In the genomic region with DNA sequence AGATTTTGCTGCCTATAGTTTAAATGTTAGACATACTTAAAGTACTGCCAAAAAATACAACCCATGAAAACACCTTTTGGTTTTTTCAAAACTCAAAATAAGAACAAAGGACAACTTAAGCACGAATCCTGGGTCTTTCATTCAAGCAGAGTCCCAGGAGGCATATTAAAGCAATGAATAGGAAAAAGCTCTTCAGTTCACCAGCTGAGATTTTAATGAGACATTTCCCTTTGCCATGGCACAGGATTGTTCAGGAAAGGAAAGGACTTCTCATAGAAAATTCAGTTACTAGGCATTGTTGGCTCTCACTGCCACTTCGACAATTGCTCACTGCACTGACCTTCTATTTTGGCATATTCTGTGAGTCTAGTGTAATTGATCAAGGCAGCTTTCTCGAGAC, we compare ENCODE assay signal across 20 cellular contexts.
DNase-seq lines count a peak whose midpoint lies in the region; ATAC-seq and TF ChIP-seq lines count a peak whose summit lies in the region.
"Had no signal": no experiment of that assay in that cellular context is flagged by ENCODE, and none has a peak within 500 bp of the region (broad histone marks: within the 10 kb centered on the region; RNA-seq: fewer than 3 reads in every experiment).

No MANE protein-coding gene starts in this region.

- POLR2A ChIA-PET in HEK293 (lab: Yijun Ruan, JAX) = no interaction called here
- POLR2A ChIA-PET in activated CD4-positive, alpha-beta memory T cell treated with anti-CD3 and anti-CD28 coated beads, Interleukin-2, amount 10 ng/mL, durations not matched to agents 7 days and 5 days (lab: Charles Lee) = no interaction called here

- intact Hi-C loops in sciatic nerve (cut with DNase I) = no loop called here

- CTCF ChIA-PET in HEK293 (lab: Yijun Ruan, JAX) = interaction anchor here (1.3 kb wide), 1 partner anchor 11 kb away, joined by 3 read pairs; no protein-coding TSS in a partner anchor
- CTCF ChIA-PET in activated CD4-positive, alpha-beta memory T cell treated with anti-CD3 and anti-CD28 coated beads, Interleukin-2, amount 10 ng/mL, durations not matched to agents 7 days and 5 days (lab: Charles Lee) = no interaction called here

- no peak overlapping the region for H3K4me3 ChIP-seq in HEK293 (ENCODE audit: low read depth, low read length)
- H3K4me3 ChIP-seq: heart right ventricle, spleen had no signal

- H3K36me3 ChIP-seq in HEK293 (ENCODE audit: control insufficient read depth in 2 of 2, insufficient read depth in 1 of 2, low read length in 2 of 2) = no peaks in the 10 kb centered on the region
- H3K36me3 ChIP-seq: heart right ventricle, spleen had no signal

- no peaks in the 10 kb centered on the region for H3K9me3 ChIP-seq in HEK293 (ENCODE audit: control insufficient read depth, insufficient read depth, low read depth, low read length)
- H3K9me3 ChIP-seq: heart right ventricle, spleen had no signal

- peak overlapping the region in 3 of 5 experiments; percentile 4 to 42 (median 39) for H3K27ac Mint-ChIP-seq in brain
- no peak overlapping the region for H3K27ac Mint-ChIP-seq in activated CD4-positive, alpha-beta memory T cell treated with anti-CD3 and anti-CD28 coated beads, Interleukin-2, amount 10 ng/mL, durations not matched to agents 7 days and 5 days
- H3K27ac Mint-ChIP-seq: nephron had no signal

- peak overlapping the region; percentile 21 to 73 (median 46) for H3K4me3 Mint-ChIP-seq in brain
- H3K4me3 Mint-ChIP-seq in activated CD4-positive, alpha-beta memory T cell treated with anti-CD3 and anti-CD28 coated beads, Interleukin-2, amount 10 ng/mL, durations not matched to agents 7 days and 5 days = no peak overlapping the region
- H3K4me3 Mint-ChIP-seq: nephron had no signal

- H3K27ac ChIP-seq in HEK293 (ENCODE audit: extremely low read depth, low read depth, low read length) = no peak overlapping the region
- H3K27ac ChIP-seq: heart right ventricle, spleen had no signal

- H3K9me3 Mint-ChIP-seq in brain = no peaks in the 10 kb centered on the region
- no peaks in the 10 kb centered on the region for H3K9me3 Mint-ChIP-seq in activated CD4-positive, alpha-beta memory T cell treated with anti-CD3 and anti-CD28 coated beads, Interleukin-2, amount 10 ng/mL, durations not matched to agents 7 days and 5 days
- H3K9me3 Mint-ChIP-seq: nephron had no signal

- 0 out of 2 replicates have a peak, but pooled peaks cover 3% of the 10 kb centered on the region for H3K4me1 ChIP-seq in HEK293 (ENCODE audit: control insufficient read depth, insufficient read depth, low read length)
- H3K4me1 ChIP-seq: spleen had no signal

- peak; percentile 41 for DNase-seq in NCI-H187 treated with DMSO at 0.1 percent for 48 hours (lab: John Stamatoyannopoulos, UW)
- DNase-seq in midbrain (lab: John Stamatoyannopoulos, UW) = peak; percentile 7
- DNase-seq in sciatic nerve (ENCODE audit: low spot score) = no peak
- no peak for DNase-seq in activated CD4-positive, alpha-beta memory T cell treated with anti-CD3 and anti-CD28 coated beads, Interleukin-2, amount 10 ng/mL, durations not matched to agents 7 days and 5 days
- DNase-seq: activated CD4-positive, alpha-beta T cell treated with anti-CD3 and anti-CD28 coated beads for 4 hours; activated naive CD4-positive, alpha-beta T cell; aorta; Calu3; cerebellar nuclear complex; effector memory CD4-positive, alpha-beta T cell; heart right ventricle; kidney glomerular epithelial cell; RPMI8226; spleen; SW 1271 had no signal

- peaks cover 22% of the 10 kb centered on the region for H3K4me1 Mint-ChIP-seq in brain
- no peaks in the 10 kb centered on the region for H3K4me1 Mint-ChIP-seq in activated CD4-positive, alpha-beta memory T cell treated with anti-CD3 and anti-CD28 coated beads, Interleukin-2, amount 10 ng/mL, durations not matched to agents 7 days and 5 days

- no peaks in the 10 kb centered on the region for H3K36me3 Mint-ChIP-seq in brain
- H3K36me3 Mint-ChIP-seq in activated CD4-positive, alpha-beta memory T cell treated with anti-CD3 and anti-CD28 coated beads, Interleukin-2, amount 10 ng/mL, durations not matched to agents 7 days and 5 days (ENCODE audit: low read depth) = no peaks in the 10 kb centered on the region

- ATAC-seq in sciatic nerve (no peak), GM19397 (IDR thresholded peaks at IDR 0.05; ENCODE audit: unreplicated experiment) (no peak), GM19328 (IDR thresholded peaks at IDR 0.05; ENCODE audit: unreplicated experiment) (no peak)
- ATAC-seq: heart right ventricle had no signal

- peaks cover 16% of the 10 kb centered on the region for H3K27me3 Mint-ChIP-seq in brain
- H3K27me3 Mint-ChIP-seq in activated CD4-positive, alpha-beta memory T cell treated with anti-CD3 and anti-CD28 coated beads, Interleukin-2, amount 10 ng/mL, durations not matched to agents 7 days and 5 days = no peaks in the 10 kb centered on the region

- TF ChIP-seq CTCF in HEK293 (tag by site-specific recombination; IDR thresholded peaks at IDR 0.05) (no peak), brain (conservative IDR thresholded peaks at IDR 0.05) (no peak)

TF ChIP-seq in HEK293, 187 proteins besides CTCF, POLR2A, EP300 and RAD21:
- TF ChIP-seq SCRT2 (tag by site-specific recombination; IDR thresholded peaks at IDR 0.05) (peak; percentile 6; the same call in 1 of the 2 replicates), ZNF112 (tag by site-specific recombination; IDR thresholded peaks at IDR 0.05) (no peak)

Comparison
In these comparisons a context has a peak if more than half of its experiments do, and no peak if none do; other contexts are left out.
1. DNase-seq: peak in NCI-H187 treated with DMSO at 0.1 percent for 48 hours (single experiment) and midbrain (single experiment); none in sciatic nerve (single experiment) and activated CD4-positive, alpha-beta memory T cell treated with anti-CD3 and anti-CD28 coated beads, Interleukin-2, amount 10 ng/mL, durations not matched to agents 7 days and 5 days (single experiment).